21 cellular contexts compared by ENCODE assay signal in the genomic region with DNA sequence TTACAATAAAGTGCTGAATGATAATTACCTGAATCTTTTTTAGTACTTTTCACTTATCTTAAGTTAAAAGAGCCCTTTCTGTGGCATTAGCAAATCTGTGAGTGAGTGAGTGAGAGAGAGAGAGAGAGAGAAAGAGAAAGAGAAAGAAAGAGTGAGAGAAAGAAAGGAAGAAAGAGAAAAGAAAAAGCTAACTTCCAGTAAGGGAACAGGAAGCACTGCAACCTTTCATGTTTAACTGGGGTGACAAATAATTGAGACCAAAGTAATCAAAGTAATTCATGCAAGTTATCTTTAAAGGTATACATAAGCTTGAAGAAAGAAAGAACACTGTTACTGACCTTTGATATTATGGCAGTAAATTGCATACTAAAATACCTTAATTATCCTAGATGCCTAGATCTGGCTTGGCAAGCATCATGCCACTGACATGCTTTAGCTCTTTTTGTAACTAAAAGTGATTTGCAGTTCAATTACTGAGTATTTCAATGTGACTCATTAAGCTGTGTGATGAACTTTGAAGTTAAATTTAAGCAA. TPM values are rescaled to one million over a fixed set of nuclear protein-coding genes. Genes with fewer than 3 reads are reported as not detected.
A peak's percentile ranks its signal among the peaks of the same experiment; 100 is the strongest.
DNase-seq lines count a peak whose midpoint lies in the region; ATAC-seq and TF ChIP-seq lines count a peak whose summit lies in the region.
"Had no signal": no experiment of that assay in that cellular context is flagged by ENCODE, and none has a peak within 500 bp of the region (broad histone marks: within the 10 kb centered on the region; RNA-seq: fewer than 3 reads in every experiment).

No MANE protein-coding gene starts in this region.

- H3K79me1 ChIP-seq in mesendoderm (ENCODE audit: low read length) = peaks cover 4% of the 10 kb centered on the region

- peaks cover 5% of the 10 kb centered on the region for H3K36me3 ChIP-seq in mesendoderm (ENCODE audit: control insufficient read depth, insufficient read depth, low read length)

- H3K4me1 ChIP-seq in mesendoderm (ENCODE audit: control insufficient read depth, low read depth, low read length) = no peaks in the 10 kb centered on the region
- H3K4me1 ChIP-seq: Caco-2 had no signal

- H3K27me3 ChIP-seq in mesendoderm (ENCODE audit: insufficient read depth, low read length, poor library complexity) = no peaks in the 10 kb centered on the region
- H3K27me3 ChIP-seq: ascending aorta, esophagus muscularis mucosa had no signal

- no peaks in the 10 kb centered on the region for H3K27me3 Mint-ChIP-seq in activated naive CD4-positive, alpha-beta T cell treated with anti-CD3 and anti-CD28 coated beads, Interleukin-2, amount 10 ng/mL, durations not matched to agents 7 days and 5 days
- no peaks in the 10 kb centered on the region for H3K27me3 Mint-ChIP-seq in T-cell
- H3K27me3 Mint-ChIP-seq in chondrocyte (ENCODE audit: low read depth) = no peaks in the 10 kb centered on the region
- H3K27me3 Mint-ChIP-seq in stimulated activated naive CD8-positive, alpha-beta T cell treated with anti-CD3 and anti-CD28 coated beads, Interleukin-15, amount 100 ng/mL, for 72 hours = no peaks in the 10 kb centered on the region
- no peaks in the 10 kb centered on the region for H3K27me3 Mint-ChIP-seq in HFFc6 (ENCODE audit: insufficient read depth)

- peaks cover 17% of the 10 kb centered on the region for H3K4me1 Mint-ChIP-seq in activated naive CD4-positive, alpha-beta T cell treated with anti-CD3 and anti-CD28 coated beads, Interleukin-2, amount 10 ng/mL, durations not matched to agents 7 days and 5 days
- H3K4me1 Mint-ChIP-seq in T-cell (peaks cover 38 to 49% (median 47%) of the 10 kb centered on the region in 3 donors), chondrocyte (ENCODE audit: low read depth) (peaks cover 14% of the 10 kb centered on the region), HFFc6 (ENCODE audit: low read depth) (peaks cover 48% of the 10 kb centered on the region)
- H3K4me1 Mint-ChIP-seq in stimulated activated naive CD8-positive, alpha-beta T cell treated with anti-CD3 and anti-CD28 coated beads, Interleukin-15, amount 100 ng/mL, for 72 hours = peaks cover 14% of the 10 kb centered on the region

- H2BK5ac ChIP-seq in mesendoderm (ENCODE audit: low read length) = no peak overlapping the region

- no peak overlapping the region for H2BK120ac ChIP-seq in mesendoderm (ENCODE audit: low read depth, low read length)

- no peaks in the 10 kb centered on the region for H3K9me3 Mint-ChIP-seq in activated naive CD4-positive, alpha-beta T cell treated with anti-CD3 and anti-CD28 coated beads, Interleukin-2, amount 10 ng/mL, durations not matched to agents 7 days and 5 days
- H3K9me3 Mint-ChIP-seq in T-cell (no peaks in the 10 kb centered on the region), chondrocyte (ENCODE audit: low read depth) (no peaks in the 10 kb centered on the region), HFFc6 (no peaks in the 10 kb centered on the region)
- H3K9me3 Mint-ChIP-seq in stimulated activated naive CD8-positive, alpha-beta T cell treated with anti-CD3 and anti-CD28 coated beads, Interleukin-15, amount 100 ng/mL, for 72 hours = no peaks in the 10 kb centered on the region
- H3K9me3 Mint-ChIP-seq: activated T-cell treated with anti-CD3 and anti-CD28 coated beads, Interleukin-2, amount 50 U/mL, for 4 hours; immature natural killer cell had no signal

- POLR2A ChIA-PET in T-cell (lab: Charles Lee) = interaction anchor here (0.6 to 0.7 kb wide), 4 partner anchors 9 to 109 kb away, joined by 3 to 4 read pairs (median 3); no protein-coding TSS in a partner anchor

- no peak overlapping the region for H4K8ac ChIP-seq in mesendoderm (ENCODE audit: low read depth, low read length)

- no peak overlapping the region for H3K27ac ChIP-seq in mesendoderm (ENCODE audit: low read depth, low read length)
- H3K27ac ChIP-seq: ascending aorta, esophagus muscularis mucosa had no signal

- H3K4me2 ChIP-seq in mesendoderm (ENCODE audit: low read length) = no peak overlapping the region

- no peak overlapping the region for H3K18ac ChIP-seq in mesendoderm (ENCODE audit: low read length)

- H3K4me3 Mint-ChIP-seq in activated naive CD4-positive, alpha-beta T cell treated with anti-CD3 and anti-CD28 coated beads, Interleukin-2, amount 10 ng/mL, durations not matched to agents 7 days and 5 days = no peak overlapping the region
- peak overlapping the region in 1 of 3 donors; percentile 38 for H3K4me3 Mint-ChIP-seq in T-cell
- H3K4me3 Mint-ChIP-seq in chondrocyte (ENCODE audit: unreplicated experiment) = no peak overlapping the region
- peak overlapping the region; percentile 27 to 62 for H3K4me3 Mint-ChIP-seq in stimulated activated naive CD8-positive, alpha-beta T cell treated with anti-CD3 and anti-CD28 coated beads, Interleukin-15, amount 100 ng/mL, for 72 hours
- no peak overlapping the region for H3K4me3 Mint-ChIP-seq in HFFc6
- H3K4me3 Mint-ChIP-seq: activated T-cell treated with anti-CD3 and anti-CD28 coated beads, Interleukin-2, amount 50 U/mL, for 4 hours; immature natural killer cell had no signal

- no peak overlapping the region for H2BK15ac ChIP-seq in mesendoderm (replicated peaks; ENCODE audit: low read depth)

- H3K27ac Mint-ChIP-seq in activated naive CD4-positive, alpha-beta T cell treated with anti-CD3 and anti-CD28 coated beads, Interleukin-2, amount 10 ng/mL, durations not matched to agents 7 days and 5 days = peak overlapping the region; percentile 14
- H3K27ac Mint-ChIP-seq in T-cell (peak overlapping the region; percentile 64 to 75), chondrocyte (ENCODE audit: unreplicated experiment) (peak overlapping the region; percentile 27), HFFc6 (no peak overlapping the region)
- peak overlapping the region; percentile 80 to 91 for H3K27ac Mint-ChIP-seq in stimulated activated naive CD8-positive, alpha-beta T cell treated with anti-CD3 and anti-CD28 coated beads, Interleukin-15, amount 100 ng/mL, for 72 hours

- no peak overlapping the region for H3K56ac ChIP-seq in mesendoderm (ENCODE audit: low read length)

- H3K4ac ChIP-seq in mesendoderm (ENCODE audit: low read depth, low read length) = no peak overlapping the region

- no peaks in the 10 kb centered on the region for H3K79me2 ChIP-seq in mesendoderm (ENCODE audit: control insufficient read depth, insufficient read depth, low read length)

- no peak overlapping the region for H2AK5ac ChIP-seq in mesendoderm (ENCODE audit: low read length)

- no peak for TF ChIP-seq CTCF in chondrocyte (IDR thresholded peaks at IDR 0.05)
- no peak for TF ChIP-seq CTCF in HFFc6 (IDR thresholded peaks at IDR 0.05)

- no peak overlapping the region for H4K5ac ChIP-seq in mesendoderm (ENCODE audit: low read length)

- no peak overlapping the region for H3K4me3 ChIP-seq in mesendoderm (ENCODE audit: low read length)
- H3K4me3 ChIP-seq: ascending aorta, esophagus muscularis mucosa, GM12878, lung had no signal

- no peak overlapping the region for H3K23ac ChIP-seq in mesendoderm (ENCODE audit: low read length)

- ATAC-seq in T-cell (replicated peaks in 1 of 4) = no peak
- no peak for ATAC-seq in stimulated activated naive CD8-positive, alpha-beta T cell treated with anti-CD3 and anti-CD28 coated beads, Interleukin-15, amount 100 ng/mL, for 72 hours
- ATAC-seq: activated T-cell treated with anti-CD3 and anti-CD28 coated beads, Interleukin-2, amount 50 U/mL, for 4 hours; Right ventricle myocardium inferior had no signal

- peaks cover 45% of the 10 kb centered on the region for H3K36me3 Mint-ChIP-seq in activated naive CD4-positive, alpha-beta T cell treated with anti-CD3 and anti-CD28 coated beads, Interleukin-2, amount 10 ng/mL, durations not matched to agents 7 days and 5 days
- peaks cover 47% of the 10 kb centered on the region for H3K36me3 Mint-ChIP-seq in T-cell
- H3K36me3 Mint-ChIP-seq in chondrocyte (ENCODE audit: low read depth) = peaks cover 22% of the 10 kb centered on the region
- H3K36me3 Mint-ChIP-seq in HFFc6 (ENCODE audit: low read depth) = peaks cover 42% of the 10 kb centered on the region

- CTCF ChIA-PET in activated naive CD4-positive, alpha-beta T cell treated with anti-CD3 and anti-CD28 coated beads, Interleukin-2, amount 10 ng/mL, durations not matched to agents 7 days and 5 days (lab: Charles Lee) = interaction anchor here (0.6 kb wide), 1 partner anchor 62 kb away, joined by 3 read pairs; no protein-coding TSS in a partner anchor
- CTCF ChIA-PET in T-cell (lab: Charles Lee) = interaction anchor here in 1 of 2 donors (1.0 kb wide), 1 partner anchor 11 kb away, joined by 4 read pairs; no protein-coding TSS in a partner anchor

- no peak overlapping the region for H3K9ac ChIP-seq in mesendoderm (ENCODE audit: low read length)

- no peak for DNase-seq in activated naive CD4-positive, alpha-beta T cell treated with anti-CD3 and anti-CD28 coated beads, Interleukin-2, amount 10 ng/mL, durations not matched to agents 7 days and 5 days
- DNase-seq in activated naive CD4-positive, alpha-beta T cell treated with anti-CD3 and anti-CD28 coated beads, Interleukin-2, amount 50 U/mL, for 16 hours = no peak
- no peak for DNase-seq in T-cell
- no peak for DNase-seq in chondrocyte (ENCODE audit: low spot score)
- no peak for DNase-seq in stimulated activated naive CD8-positive, alpha-beta T cell treated with anti-CD3 and anti-CD28 coated beads, Interleukin-15, amount 100 ng/mL, for 72 hours
- no peak for DNase-seq in HFFc6
- no peak for DNase-seq in mesendoderm
- DNase-seq in stimulated activated CD4-positive, alpha-beta T cell treated with anti-CD3 and anti-CD28 coated beads, Interleukin-15, amount 100 ng/mL, for 24 hours = no peak
- DNase-seq: activated T-cell treated with anti-CD3 and anti-CD28 coated beads, Interleukin-2, amount 50 U/mL, for 4 hours; Caco-2; glutamatergic neuron; HCEC 1CT; immature natural killer cell; NCI-H1436 treated with DMSO at 0.1 percent for 48 hours; NCI-H226; retina had no signal

RNA-seq across cellular contexts. Expression of a gene that starts 21.7 kb away (rescaled TPM):
- total RNA-seq in T-cell (10 to 100 TPM; 14.2 to 30.3 (median 15.3) TPM), chondrocyte (14.8 to 15.4 TPM (median 14.8 TPM) in 3 replicates)
- 10 to 100 TPM; 12.1 to 15.9 (median 14.9) TPM for total RNA-seq in HFFc6 (2021; fragmentation: NEBNext Ultra II Directional; extraction: Animal tissue kit (Norgen Biotek cat#: 25700))
- polyA plus RNA-seq in mesendoderm (2013, experiment 1 of 2) = 6.2 TPM
- polyA plus RNA-seq in mesendoderm (2013, experiment 2 of 2) = 6.0 TPM

Comparison
In these comparisons a context has a peak if more than half of its experiments do, and no peak if none do; other contexts are left out.
1. H3K4me3 Mint-ChIP-seq: peak in stimulated activated naive CD8-positive, alpha-beta T cell treated with anti-CD3 and anti-CD28 coated beads, Interleukin-15, amount 100 ng/mL, for 72 hours (2 of 2); none in activated naive CD4-positive, alpha-beta T cell treated with anti-CD3 and anti-CD28 coated beads, Interleukin-2, amount 10 ng/mL, durations not matched to agents 7 days and 5 days (single experiment), chondrocyte (single experiment) and HFFc6 (single experiment).